ENCODE assay signal across 10 cellular contexts in the genomic region with DNA sequence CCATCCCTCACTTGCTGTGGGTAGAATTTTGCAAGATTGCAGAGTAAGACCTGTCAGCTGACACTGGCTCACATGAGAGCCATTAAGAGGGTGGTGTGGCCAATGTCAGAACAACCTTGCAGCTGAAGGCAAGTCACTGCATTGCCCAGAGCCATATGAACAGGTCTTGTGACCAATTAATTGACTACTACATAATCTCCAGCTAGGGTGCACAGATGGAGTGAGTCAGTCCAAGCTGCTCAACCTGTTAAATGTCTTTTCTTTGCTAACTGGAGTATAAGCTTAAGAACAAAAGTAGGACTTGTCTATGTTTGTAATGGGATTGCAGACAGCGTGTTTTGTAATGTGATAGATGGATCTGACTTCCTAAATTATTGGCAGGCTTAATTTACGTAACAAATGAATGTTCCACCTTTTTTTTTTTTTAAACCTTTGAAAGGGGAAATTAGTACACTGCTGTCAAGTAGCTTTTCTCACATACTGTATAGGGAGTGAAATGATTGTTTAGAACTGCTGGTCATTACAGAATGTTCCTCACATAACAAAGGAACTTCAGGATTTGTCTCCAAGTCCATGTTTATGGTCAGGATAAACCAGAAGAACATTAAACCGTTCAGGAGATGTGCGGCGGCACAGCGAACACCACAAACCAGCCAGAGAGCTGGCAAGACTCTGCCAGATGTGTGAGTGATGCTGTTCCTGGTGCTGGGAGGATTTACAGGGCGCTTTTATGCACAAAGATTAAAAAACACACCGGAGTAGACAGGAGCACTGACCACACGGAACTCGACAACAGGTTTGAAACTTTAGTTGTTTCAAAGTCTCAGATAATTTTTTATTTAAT. TPM values are rescaled to one million over a fixed set of nuclear protein-coding genes. Genes with fewer than 3 reads are reported as not detected.
DNase-seq lines count a peak whose midpoint lies in the region; TF ChIP-seq lines count a peak whose summit lies in the region.
"Had no signal": no experiment of that assay in that cellular context is flagged by ENCODE, and none has a peak within 500 bp of the region (broad histone marks: within the 10 kb centered on the region; RNA-seq: fewer than 3 reads in every experiment).

No MANE protein-coding gene starts in this region.

- WGBS in esophagus squamous epithelium, 2 donors: 28 to 42% methylated on average over 10 of the region's 10 CpGs
- WGBS in trophoblast cell (ENCODE audit: extremely low coverage, insufficient coverage, insufficient read length): no CpG with 5 or more reads among the region's 10 CpGs

- H3K9me3 ChIP-seq in esophagus squamous epithelium (no peaks in the 10 kb centered on the region), trophoblast cell (ENCODE audit: insufficient read depth, low read depth, low read length) (no peaks in the 10 kb centered on the region)

- H3K23ac ChIP-seq in trophoblast cell (ENCODE audit: low read length): no peak overlapping the region

- H3K4me3 ChIP-seq in esophagus squamous epithelium: peak overlapping the region in 2 of 4 donors; percentile 13 to 41
- H3K4me3 ChIP-seq in trophoblast cell (ENCODE audit: low read depth, low read length): no peak overlapping the region

- H3K18ac ChIP-seq in trophoblast cell (ENCODE audit: low read length): no peak overlapping the region

- peak; percentile 65 for DNase-seq in GF-D8 (lab: John Stamatoyannopoulos, UW)
- peak; percentile 94 for DNase-seq in NCI-H82 treated with DMSO at 0.1 percent for 48 hours (lab: John Stamatoyannopoulos, UW; ENCODE audit: unreplicated experiment)
- DNase-seq in esophagus squamous epithelium (lab: John Stamatoyannopoulos, UW): no peak
- DNase-seq in trophoblast cell: peak; percentile 54 to 81
- DNase-seq in HCEC 1CT: no peak
- DNase-seq in GM19240 (ENCODE audit: insufficient read length, low spot score): no peak
- DNase-seq in NCI-H2196 (lab: John Stamatoyannopoulos, UW; ENCODE audit: unreplicated experiment): no peak
- no peak for DNase-seq in activated CD4-positive, alpha-beta T cell treated with anti-CD3 and anti-CD28 coated beads, Interleukin-2, amount 50 U/mL, for 1 hour
- DNase-seq: NCI-H2029; stimulated activated CD8-positive, alpha-beta memory T cell treated with anti-CD3 and anti-CD28 coated beads, Interleukin-4, amount 100 ng/mL, for 48 hours had no signal

- no peaks in the 10 kb centered on the region for H3K36me3 ChIP-seq in esophagus squamous epithelium
- no peaks in the 10 kb centered on the region for H3K36me3 ChIP-seq in trophoblast cell (ENCODE audit: control insufficient read depth in 1 of 2, insufficient read depth in 2 of 2, low read length in 2 of 2)

- H3K27me3 ChIP-seq in esophagus squamous epithelium (no peaks in the 10 kb centered on the region), trophoblast cell (ENCODE audit: insufficient read depth, low read length) (no peaks in the 10 kb centered on the region)

- H2AFZ ChIP-seq in trophoblast cell (ENCODE audit: insufficient read depth, low read length, poor library complexity): no peak overlapping the region

- peak overlapping the region; percentile 87 for H4K91ac ChIP-seq in trophoblast cell (ENCODE audit: low read depth, low read length)

- H3K27ac ChIP-seq in esophagus squamous epithelium (peak overlapping the region in 3 of 4 donors; percentile 62 to 74 (median 70)), trophoblast cell (ENCODE audit: low read depth, low read length) (peak overlapping the region; percentile 56)

- intact Hi-C loops in esophagus squamous epithelium (cut with DNase I): no loop called here

- no peak overlapping the region for H3K14ac ChIP-seq in trophoblast cell (ENCODE audit: low read length)

- H3K4ac ChIP-seq in trophoblast cell (ENCODE audit: low read depth, low read length): no peak overlapping the region

- peaks cover 5% of the 10 kb centered on the region for H3K79me1 ChIP-seq in trophoblast cell (ENCODE audit: low read length)

- no peak overlapping the region for H4K12ac ChIP-seq in trophoblast cell (ENCODE audit: low read depth, low read length)

- H3K4me2 ChIP-seq in trophoblast cell (ENCODE audit: low read length): no peak overlapping the region

- peaks cover 4 to 66% (median 35%) of the 10 kb centered on the region in 3 donors for H3K4me1 ChIP-seq in esophagus squamous epithelium
- peaks cover 12 to 18% of the 10 kb centered on the region in 2 experiments for H3K4me1 ChIP-seq in trophoblast cell (ENCODE audit: control insufficient read depth in 1 of 2, insufficient read depth in 2 of 2, low read length in 2 of 2)

- peaks cover 2% of the 10 kb centered on the region for H3K79me2 ChIP-seq in trophoblast cell (ENCODE audit: control insufficient read depth, insufficient read depth, low read length, poor library complexity)

- no peak for TF ChIP-seq POLR2A in esophagus squamous epithelium (IDR thresholded peaks at IDR 0.05)

- peak overlapping the region; percentile 73 for H2BK12ac ChIP-seq in trophoblast cell (ENCODE audit: low read length)

- H2BK120ac ChIP-seq in trophoblast cell (ENCODE audit: insufficient read depth, low read length, poor library complexity): peak overlapping the region; percentile 46

- H2AK5ac ChIP-seq in trophoblast cell (ENCODE audit: low read length): no peak overlapping the region

- no peak overlapping the region for H2BK5ac ChIP-seq in trophoblast cell (ENCODE audit: low read depth, low read length, poor library complexity)

- TF ChIP-seq CTCF in esophagus squamous epithelium (IDR thresholded peaks at IDR 0.05): no peak

- H4K8ac ChIP-seq in trophoblast cell (ENCODE audit: low read depth, low read length): no peak overlapping the region

- no peak overlapping the region for H3K9ac ChIP-seq in trophoblast cell (ENCODE audit: low read length)

RNA-seq across cellular contexts. Expression of gene FNIP2, which starts 37.0 kb away (rescaled TPM):
- total RNA-seq in esophagus squamous epithelium: 10 to 100 TPM in 3 of 4 donors, 1 to 10 TPM in 1; 6.0 to 28.8 (median 12.4) TPM
- 8.2 and 8.8 TPM in 2 replicates for polyA plus RNA-seq in trophoblast cell (2013)

Comparison
In these comparisons a context has a peak if more than half of its experiments do, and no peak if none do; other contexts are left out.
1. DNase-seq: peak in GF-D8 (single experiment), NCI-H82 treated with DMSO at 0.1 percent for 48 hours (single experiment) and trophoblast cell (2 of 2); none in esophagus squamous epithelium (single experiment), HCEC 1CT (single experiment), GM19240 (single experiment), NCI-H2196 (single experiment) and activated CD4-positive, alpha-beta T cell treated with anti-CD3 and anti-CD28 coated beads, Interleukin-2, amount 50 U/mL, for 1 hour (single experiment).